8 cellular contexts compared by ENCODE assay signal in genomic region chr9:98380065-98380681, GRCh38.
A peak's percentile ranks its signal among the peaks of the same experiment; 100 is the strongest.
DNase-seq lines count a peak whose midpoint lies in the region; ATAC-seq and TF ChIP-seq lines count a peak whose summit lies in the region.

No MANE protein-coding gene starts in this region.

- H3K4me3 Mint-ChIP-seq in activated naive CD8-positive, alpha-beta T cell treated with anti-CD3 and anti-CD28 coated beads, Interleukin-2, amount 50 U/mL, for 24 hours: no peak overlapping the region

- TF ChIP-seq CTCF in fibroblast of lung (conservative IDR thresholded peaks at IDR 0.05 in 1 of 2, IDR thresholded peaks at IDR 0.05 in 1 of 2; ENCODE audit: low read depth in 1 of 2, low read length in 2 of 2) (no peak), testis (IDR thresholded peaks at IDR 0.05) (no peak)

- no peak for TF ChIP-seq POLR2A in testis (IDR thresholded peaks at IDR 0.05)

- DNase-seq in NCI-H82 (lab: John Stamatoyannopoulos, UW) (peak; percentile 24), NCI-H82 treated with DMSO at 0.1 percent for 48 hours (lab: John Stamatoyannopoulos, UW; ENCODE audit: unreplicated experiment) (no peak), NCI-H2227 (lab: John Stamatoyannopoulos, UW; ENCODE audit: unreplicated experiment) (peak; percentile 21), fibroblast of lung (ENCODE audit: low read depth in 2 of 2) (peak; percentile 45 to 52), testis (peak; percentile 20), UCSD-AML1 (lab: John Stamatoyannopoulos, UW; ENCODE audit: unreplicated experiment) (no peak), NCI-H446 treated with DMSO at 0.1 percent for 48 hours (lab: John Stamatoyannopoulos, UW) (no peak)
- no peak for DNase-seq in activated naive CD8-positive, alpha-beta T cell treated with anti-CD3 and anti-CD28 coated beads, Interleukin-2, amount 50 U/mL, for 24 hours

- H3K27ac ChIP-seq in fibroblast of lung (ENCODE audit: insufficient read depth, low read length) (peak overlapping the region; percentile 34), testis (no peak overlapping the region)

- H3K9me3 Mint-ChIP-seq in activated naive CD8-positive, alpha-beta T cell treated with anti-CD3 and anti-CD28 coated beads, Interleukin-2, amount 50 U/mL, for 24 hours: no peaks in the 10 kb centered on the region

- H3K4me3 ChIP-seq in fibroblast of lung (replicated peaks in 1 of 4; ENCODE audit: control extremely low read depth in 1 of 4, insufficient read depth in 1 of 4, low read depth in 3 of 4, low read length in 4 of 4) (no peak overlapping the region), testis (no peak overlapping the region)

- no peak overlapping the region for H3K9ac ChIP-seq in fibroblast of lung (ENCODE audit: insufficient read depth, low read length)

- H3K27me3 Mint-ChIP-seq in activated naive CD8-positive, alpha-beta T cell treated with anti-CD3 and anti-CD28 coated beads, Interleukin-2, amount 50 U/mL, for 24 hours: no peaks in the 10 kb centered on the region

- no peaks in the 10 kb centered on the region for H3K36me3 Mint-ChIP-seq in activated naive CD8-positive, alpha-beta T cell treated with anti-CD3 and anti-CD28 coated beads, Interleukin-2, amount 50 U/mL, for 24 hours (ENCODE audit: low read depth)

- H2AFZ ChIP-seq in fibroblast of lung (ENCODE audit: low read length): peak overlapping the region; percentile 87

- H3K4me1 Mint-ChIP-seq in activated naive CD8-positive, alpha-beta T cell treated with anti-CD3 and anti-CD28 coated beads, Interleukin-2, amount 50 U/mL, for 24 hours: no peaks in the 10 kb centered on the region

- 39 to 51% methylated on average over 15 to 19 of the region's 19 CpGs for WGBS in testis, 2 donors

- peak overlapping the region; percentile 13 for H3K4me2 ChIP-seq in fibroblast of lung (ENCODE audit: extremely low read depth, insufficient read depth, low read length)

- H3K9me3 ChIP-seq in fibroblast of lung (ENCODE audit: control insufficient read depth, insufficient read depth, low read depth, low read length): no peaks in the 10 kb centered on the region
- H3K9me3 ChIP-seq in testis: no peaks in the 10 kb centered on the region

- H3K36me3 ChIP-seq in fibroblast of lung (ENCODE audit: control insufficient read depth, insufficient read depth, low read length) (no peaks in the 10 kb centered on the region), testis (ENCODE audit: low read depth, missing control alignments) (no peaks in the 10 kb centered on the region)

- no peak overlapping the region for H3K27ac Mint-ChIP-seq in activated naive CD8-positive, alpha-beta T cell treated with anti-CD3 and anti-CD28 coated beads, Interleukin-2, amount 50 U/mL, for 24 hours

- ATAC-seq in activated naive CD8-positive, alpha-beta T cell treated with anti-CD3 and anti-CD28 coated beads, Interleukin-2, amount 50 U/mL, for 24 hours: no peak

- intact Hi-C loops in testis (cut with DNase I; ENCODE audit: low total_unique reads): no loop called here

- H4K20me1 ChIP-seq in fibroblast of lung (ENCODE audit: control insufficient read depth, extremely low read depth, insufficient read depth, low read length): no peaks in the 10 kb centered on the region

- H3K27me3 ChIP-seq in fibroblast of lung (ENCODE audit: control insufficient read depth, insufficient read depth, low read length): no peaks in the 10 kb centered on the region
- no peaks in the 10 kb centered on the region for H3K27me3 ChIP-seq in testis

- H3K4me1 ChIP-seq in fibroblast of lung (ENCODE audit: control insufficient read depth, extremely low read depth, insufficient read depth, low read length) (peaks cover 9% of the 10 kb centered on the region), testis (no peaks in the 10 kb centered on the region)

- H3K79me2 ChIP-seq in fibroblast of lung (ENCODE audit: control insufficient read depth, insufficient read depth, low read length): no peaks in the 10 kb centered on the region

Comparison
In these comparisons a context has a peak if more than half of its experiments do, and no peak if none do; other contexts are left out.
1. DNase-seq: peak in NCI-H82 (single experiment), NCI-H2227 (single experiment), fibroblast of lung (2 of 2) and testis (single experiment); none in NCI-H82 treated with DMSO at 0.1 percent for 48 hours (single experiment), activated naive CD8-positive, alpha-beta T cell treated with anti-CD3 and anti-CD28 coated beads, Interleukin-2, amount 50 U/mL, for 24 hours (single experiment), UCSD-AML1 (single experiment) and NCI-H446 treated with DMSO at 0.1 percent for 48 hours (single experiment).